ENCODE assay signal across 1 cellular context in genomic region chr9:34627716-34628655, GRCh38.
TF ChIP-seq lines count a peak whose summit lies in the region.

No MANE protein-coding gene starts in this region.

TF ChIP-seq in K562, 482 proteins besides CTCF, POLR2A, EP300 and RAD21:
- TF ChIP-seq, protein P1, sequence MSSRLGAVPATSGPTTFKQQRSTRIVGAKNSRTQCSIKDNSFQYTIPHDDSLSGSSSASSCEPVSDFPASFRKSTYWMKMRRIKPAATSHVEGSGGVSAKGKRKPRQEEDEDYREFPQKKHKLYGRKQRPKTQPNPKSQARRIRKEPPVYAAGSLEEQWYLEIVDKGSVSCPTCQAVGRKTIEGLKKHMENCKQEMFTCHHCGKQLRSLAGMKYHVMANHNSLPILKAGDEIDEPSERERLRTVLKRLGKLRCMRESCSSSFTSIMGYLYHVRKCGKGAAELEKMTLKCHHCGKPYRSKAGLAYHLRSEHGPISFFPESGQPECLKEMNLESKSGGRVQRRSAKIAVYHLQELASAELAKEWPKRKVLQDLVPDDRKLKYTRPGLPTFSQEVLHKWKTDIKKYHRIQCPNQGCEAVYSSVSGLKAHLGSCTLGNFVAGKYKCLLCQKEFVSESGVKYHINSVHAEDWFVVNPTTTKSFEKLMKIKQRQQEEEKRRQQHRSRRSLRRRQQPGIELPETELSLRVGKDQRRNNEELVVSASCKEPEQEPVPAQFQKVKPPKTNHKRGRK (tag; IDR thresholded peaks at IDR 0.05) = peak; percentile 23; the same call in 1 of the 2 replicates
- TF ChIP-seq TSC22D4 (tag; IDR thresholded peaks at IDR 0.05) = no peak
- no peak for TF ChIP-seq NFATC3 (IDR thresholded peaks at IDR 0.05)
- TF ChIP-seq, protein P2, sequence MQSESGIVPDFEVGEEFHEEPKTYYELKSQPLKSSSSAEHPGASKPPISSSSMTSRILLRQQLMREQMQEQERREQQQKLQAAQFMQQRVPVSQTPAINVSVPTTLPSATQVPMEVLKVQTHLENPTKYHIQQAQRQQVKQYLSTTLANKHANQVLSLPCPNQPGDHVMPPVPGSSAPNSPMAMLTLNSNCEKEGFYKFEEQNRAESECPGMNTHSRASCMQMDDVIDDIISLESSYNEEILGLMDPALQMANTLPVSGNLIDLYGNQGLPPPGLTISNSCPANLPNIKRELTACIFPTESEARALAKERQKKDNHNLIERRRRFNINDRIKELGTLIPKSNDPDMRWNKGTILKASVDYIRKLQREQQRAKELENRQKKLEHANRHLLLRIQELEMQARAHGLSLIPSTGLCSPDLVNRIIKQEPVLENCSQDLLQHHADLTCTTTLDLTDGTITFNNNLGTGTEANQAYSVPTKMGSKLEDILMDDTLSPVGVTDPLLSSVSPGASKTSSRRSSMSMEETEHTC (IDR thresholded peaks at IDR 0.05) = no peak
- no peak for TF ChIP-seq ZBTB49 (CRISPR knock-in tag; IDR thresholded peaks at IDR 0.05; ENCODE audit: borderline replicate concordance)
- no peak for TF ChIP-seq TCF7L2 (IDR thresholded peaks at IDR 0.05; ENCODE audit: low read depth, low read length)
- TF ChIP-seq ZNF318 (IDR thresholded peaks at IDR 0.05; ENCODE audit: borderline replicate concordance in 1 of 2, low read depth in 1 of 2) = no peak
- no peak for TF ChIP-seq ZNF143 (CRISPR knock-in tag; IDR thresholded peaks at IDR 0.05)
